In genomic region chr10:110413903-110414562, GRCh38 we compare ENCODE assay signal across 9 cellular contexts.
DNase-seq lines count a peak whose midpoint lies in the region; ATAC-seq and TF ChIP-seq lines count a peak whose summit lies in the region.
"Had no signal": no experiment of that assay in that cellular context is flagged by ENCODE, and none has a peak within 500 bp of the region (broad histone marks: within the 10 kb centered on the region; RNA-seq: fewer than 3 reads in every experiment).

No MANE protein-coding gene starts in this region.

- no peaks in the 10 kb centered on the region for H4K20me1 ChIP-seq in Loucy (ENCODE audit: insufficient read depth, low read length, poor library complexity, severe bottlenecking)

- peaks cover 66% of the 10 kb centered on the region for H3K4me1 ChIP-seq in Loucy (ENCODE audit: insufficient read depth, low read length, poor library complexity, severe bottlenecking)

- DNase-seq in ELF-1 (ENCODE audit: low read depth, low spot score) (peak; percentile 21), fibroblast of gingiva (ENCODE audit: low read depth) (peak; percentile 34), OCI-M2 (lab: John Stamatoyannopoulos, UW; ENCODE audit: unreplicated experiment) (no peak), GM19240 (ENCODE audit: insufficient read length, low spot score) (no peak), kidney glomerular epithelial cell (lab: John Stamatoyannopoulos, UW) (no peak)
- DNase-seq: H9 had no signal

- no peaks in the 10 kb centered on the region for H3K36me3 ChIP-seq in Loucy (ENCODE audit: insufficient read depth, low read length)

- peak overlapping the region; percentile 1; the same call in 1 of the 2 replicates for H2AFZ ChIP-seq in Loucy (ENCODE audit: low read length)

- H3K27me3 ChIP-seq in Loucy (ENCODE audit: insufficient read depth, low read length, poor library complexity, severe bottlenecking): no peaks in the 10 kb centered on the region

- H3K4me3 ChIP-seq in Loucy (ENCODE audit: low read length, poor library complexity, severe bottlenecking): peak overlapping the region; percentile 62

- H3F3A ChIP-seq in Loucy (ENCODE audit: low read depth): 0 out of 2 replicates have a peak, but pooled peaks cover 3% of the 10 kb centered on the region

- peak overlapping the region; percentile 82 for H3K4me2 ChIP-seq in Loucy (ENCODE audit: low read depth, low read length, poor library complexity, severe bottlenecking)

- peak; percentile 9 for ATAC-seq in GM21717 (IDR thresholded peaks at IDR 0.05; ENCODE audit: unreplicated experiment)
- no peak for ATAC-seq in esophagus mucosa

- H3K79me2 ChIP-seq in Loucy (ENCODE audit: insufficient read depth, low read length): no peaks in the 10 kb centered on the region

- H3K9me2 ChIP-seq in Loucy (replicated peaks; ENCODE audit: low read depth, low read length): no peaks in the 10 kb centered on the region

- no peak overlapping the region for H3K9ac ChIP-seq in Loucy (ENCODE audit: low read depth, low read length, poor library complexity, severe bottlenecking)

- no peaks in the 10 kb centered on the region for H3K9me3 ChIP-seq in Loucy (ENCODE audit: insufficient read depth, low read depth, low read length)

- no peak for TF ChIP-seq CTCF in Loucy (conservative IDR thresholded peaks at IDR 0.05; ENCODE audit: low read length)

Comparison
In these comparisons a context has a peak if more than half of its experiments do, and no peak if none do; other contexts are left out.
1. DNase-seq: peak in ELF-1 (single experiment) and fibroblast of gingiva (single experiment); none in OCI-M2 (single experiment), GM19240 (single experiment) and kidney glomerular epithelial cell (single experiment).